ENCODE assay signal across 2 cellular contexts in the genomic region with DNA sequence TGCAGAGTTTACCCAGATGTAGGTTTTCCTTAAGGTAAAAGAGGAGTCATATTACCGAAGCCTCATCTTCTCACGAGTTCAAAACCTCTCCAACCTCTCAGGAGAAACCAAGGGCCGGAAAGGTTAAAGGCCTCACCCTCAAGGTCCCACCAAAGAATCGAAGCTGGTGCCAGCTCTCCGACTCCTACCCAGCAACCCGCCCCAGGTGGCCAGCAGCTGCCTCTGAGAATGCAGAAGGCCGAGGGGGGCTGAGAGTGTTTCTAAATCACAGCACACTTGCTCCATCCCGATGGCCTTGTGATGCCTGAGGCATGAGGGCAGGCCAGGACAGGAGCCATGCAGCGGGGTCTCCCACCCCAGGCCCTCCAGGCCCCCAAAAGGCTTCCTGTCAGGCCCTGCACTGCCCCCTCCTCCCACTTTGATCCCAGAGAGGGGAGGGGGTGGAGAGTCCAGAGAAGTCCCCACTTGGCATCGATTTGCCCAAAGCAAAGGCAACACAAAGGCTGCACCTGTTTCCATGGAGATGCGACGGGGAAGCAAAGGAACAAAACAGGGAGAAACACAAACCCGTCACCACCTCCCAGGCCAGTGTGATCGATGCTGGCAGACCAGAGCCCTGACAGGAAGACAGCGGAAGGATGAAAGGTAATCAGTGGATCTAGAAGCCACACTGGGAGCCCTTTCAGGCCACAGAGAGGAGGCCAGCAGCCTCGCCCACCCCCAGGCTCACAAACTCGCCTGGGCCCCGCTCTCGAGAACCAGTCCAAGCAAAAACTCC.
TF ChIP-seq lines count a peak whose summit lies in the region.

No MANE protein-coding gene starts in this region.

TF ChIP-seq in SK-N-SH, 30 proteins besides CTCF, POLR2A, EP300 and RAD21 (continued from another document):
- TF ChIP-seq USF1 (IDR thresholded peaks at IDR 0.05; ENCODE audit: borderline replicate concordance, low read depth), result no peak
- no peak for TF ChIP-seq RFX5 (IDR thresholded peaks at IDR 0.05; ENCODE audit: low read length)
- TF ChIP-seq RXRA (IDR thresholded peaks at IDR 0.05; ENCODE audit: borderline replicate concordance, low read depth), result no peak
- TF ChIP-seq RCOR1 (IDR thresholded peaks at IDR 0.05; ENCODE audit: low read length), result 0 out of 2 replicates have a peak, but pooled peaks have one; percentile 6
- no peak for TF ChIP-seq GATA2 (CRISPR knock-in tag; IDR thresholded peaks at IDR 0.05)
- TF ChIP-seq FOXM1 (IDR thresholded peaks at IDR 0.05; ENCODE audit: low read depth), result no peak
- TF ChIP-seq, protein P1, sequence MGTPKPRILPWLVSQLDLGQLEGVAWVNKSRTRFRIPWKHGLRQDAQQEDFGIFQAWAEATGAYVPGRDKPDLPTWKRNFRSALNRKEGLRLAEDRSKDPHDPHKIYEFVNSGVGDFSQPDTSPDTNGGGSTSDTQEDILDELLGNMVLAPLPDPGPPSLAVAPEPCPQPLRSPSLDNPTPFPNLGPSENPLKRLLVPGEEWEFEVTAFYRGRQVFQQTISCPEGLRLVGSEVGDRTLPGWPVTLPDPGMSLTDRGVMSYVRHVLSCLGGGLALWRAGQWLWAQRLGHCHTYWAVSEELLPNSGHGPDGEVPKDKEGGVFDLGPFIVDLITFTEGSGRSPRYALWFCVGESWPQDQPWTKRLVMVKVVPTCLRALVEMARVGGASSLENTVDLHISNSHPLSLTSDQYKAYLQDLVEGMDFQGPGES (IDR thresholded peaks at IDR 0.05; ENCODE audit: low read depth, low read length), result no peak
- TF ChIP-seq ELF1 (IDR thresholded peaks at IDR 0.05), result no peak
- TF ChIP-seq CHD2 (IDR thresholded peaks at IDR 0.05; ENCODE audit: low read length, partially characterized antibody), result peak; percentile 7
- TF ChIP-seq PBX3 (IDR thresholded peaks at IDR 0.05), result no peak
- no peak for TF ChIP-seq POLR2AphosphoS5 (IDR thresholded peaks at IDR 0.05; ENCODE audit: low read depth, low read length)
- TF ChIP-seq TAF1 (IDR thresholded peaks at IDR 0.05; ENCODE audit: borderline replicate concordance, low read depth, low read length), result no peak
- no peak for TF ChIP-seq FOXJ3 (CRISPR knock-in tag; IDR thresholded peaks at IDR 0.05)

TF ChIP-seq in SK-N-SH treated with all-trans-retinoic acid at 6 μM for 48 hours, 23 proteins besides CTCF, POLR2A, EP300 and RAD21 (continued from another document):
- TF ChIP-seq CREB5 (CRISPR knock-in tag; IDR thresholded peaks at IDR 0.05; ENCODE audit: low read depth) (no peak), TOX (CRISPR knock-in tag; IDR thresholded peaks at IDR 0.05; ENCODE audit: borderline replicate concordance) (no peak), GLIS3 (CRISPR knock-in tag; IDR thresholded peaks at IDR 0.05) (no peak), ESRRG (CRISPR knock-in tag; IDR thresholded peaks at IDR 0.05) (no peak), ZNF70 (CRISPR knock-in tag; IDR thresholded peaks at IDR 0.05) (no peak)
TF ChIP-seq in SK-N-SH treated with all-trans-retinoic acid at 6 μM for 48 hours: peak in this region for 0.
